15 cellular contexts compared by ENCODE assay signal in genomic region chr3:125157183-125157582, GRCh38. TPM values are rescaled to one million over a fixed set of nuclear protein-coding genes. Genes with fewer than 3 reads are reported as not detected.
A peak's percentile ranks its signal among the peaks of the same experiment; 100 is the strongest.
DNase-seq lines count a peak whose midpoint lies in the region; ATAC-seq and TF ChIP-seq lines count a peak whose summit lies in the region.
"Had no signal": no experiment of that assay in that cellular context is flagged by ENCODE, and none has a peak within 500 bp of the region (broad histone marks: within the 10 kb centered on the region; RNA-seq: fewer than 3 reads in every experiment).

No MANE protein-coding gene starts in this region.

- H3K36me3 Mint-ChIP-seq in dendritic cell treated with granulocyte-macrophage colony-stimulating factor and Interleukin-4, amounts not matched to agents 40 ng/mL and 50 ng/mL, for 4 days (ENCODE audit: low read depth), result no peaks in the 10 kb centered on the region
- H3K36me3 Mint-ChIP-seq in activated CD4-positive, alpha-beta memory T cell treated with anti-CD3 and anti-CD28 coated beads for 36 hours, result no peaks in the 10 kb centered on the region
- H3K36me3 Mint-ChIP-seq: CD4-positive, alpha-beta memory T cell had no signal

- H3K27me3 ChIP-seq in Panc1 (ENCODE audit: control insufficient read depth, insufficient read depth, low read length), result no peaks in the 10 kb centered on the region

- POLR2A ChIA-PET in Panc1 (lab: Charles Lee), result interaction anchor here (0.6 to 0.7 kb wide), 2 partner anchors 40 to 111 kb away, joined by 3 to 10 read pairs; no protein-coding TSS in a partner anchor
- POLR2A ChIA-PET in activated CD4-positive, alpha-beta memory T cell treated with anti-CD3 and anti-CD28 coated beads for 36 hours (lab: Charles Lee), result no interaction called here

- peaks cover 46% of the 10 kb centered on the region for H3K4me1 Mint-ChIP-seq in dendritic cell treated with granulocyte-macrophage colony-stimulating factor and Interleukin-4, amounts not matched to agents 40 ng/mL and 50 ng/mL, for 4 days (ENCODE audit: low read depth)
- H3K4me1 Mint-ChIP-seq in activated CD4-positive, alpha-beta memory T cell treated with anti-CD3 and anti-CD28 coated beads for 36 hours (ENCODE audit: low read depth), result peaks cover 14% of the 10 kb centered on the region

- CTCF ChIA-PET in Panc1 (lab: Charles Lee), result interaction anchor here (0.7 kb wide), 1 partner anchor 8 kb away, joined by 10 read pairs; no protein-coding TSS in a partner anchor
- CTCF ChIA-PET in activated CD4-positive, alpha-beta memory T cell treated with anti-CD3 and anti-CD28 coated beads for 36 hours (lab: Charles Lee), result interaction anchor here (1.1 kb wide), 1 partner anchor 163 kb away, joined by 3 read pairs; no protein-coding TSS in a partner anchor

- H3K36me3 ChIP-seq in Panc1 (ENCODE audit: control insufficient read depth, insufficient read depth, low read length), result no peaks in the 10 kb centered on the region
- H3K36me3 ChIP-seq: HAP-1 had no signal

- TF ChIP-seq CTCF in Panc1 (IDR thresholded peaks at IDR 0.05), result no peak
- no peak for TF ChIP-seq CTCF in fibroblast of villous mesenchyme (IDR thresholded peaks at IDR 0.05; ENCODE audit: insufficient read depth, low read depth, low read length)

- peak overlapping the region; percentile 57 for H3K27ac Mint-ChIP-seq in dendritic cell treated with granulocyte-macrophage colony-stimulating factor and Interleukin-4, amounts not matched to agents 40 ng/mL and 50 ng/mL, for 4 days
- H3K27ac Mint-ChIP-seq in activated CD4-positive, alpha-beta memory T cell treated with anti-CD3 and anti-CD28 coated beads for 36 hours, result no peak overlapping the region

- DNase-seq in Panc1 (ENCODE audit: low read depth, low spot score), result no peak
- peak; percentile 40 for DNase-seq in fibroblast of villous mesenchyme (ENCODE audit: low read depth)
- no peak for DNase-seq in activated CD4-positive, alpha-beta memory T cell treated with anti-CD3 and anti-CD28 coated beads for 36 hours
- DNase-seq in retina, result no peak
- DNase-seq in C1 segment of cervical spinal cord (lab: John Stamatoyannopoulos, UW), result no peak
- DNase-seq: AML-193; CD4-positive, alpha-beta memory T cell; DMS153; DND-41; EL had no signal

- H3K4me3 Mint-ChIP-seq in dendritic cell treated with granulocyte-macrophage colony-stimulating factor and Interleukin-4, amounts not matched to agents 40 ng/mL and 50 ng/mL, for 4 days, result no peak overlapping the region
- no peak overlapping the region for H3K4me3 Mint-ChIP-seq in activated CD4-positive, alpha-beta memory T cell treated with anti-CD3 and anti-CD28 coated beads for 36 hours
- H3K4me3 Mint-ChIP-seq: CD14-positive monocyte had no signal

- H3K9me3 Mint-ChIP-seq in dendritic cell treated with granulocyte-macrophage colony-stimulating factor and Interleukin-4, amounts not matched to agents 40 ng/mL and 50 ng/mL, for 4 days, result no peaks in the 10 kb centered on the region
- no peaks in the 10 kb centered on the region for H3K9me3 Mint-ChIP-seq in activated CD4-positive, alpha-beta memory T cell treated with anti-CD3 and anti-CD28 coated beads for 36 hours
- H3K9me3 Mint-ChIP-seq: CD4-positive, alpha-beta memory T cell had no signal

- in situ Hi-C loops in Panc1 (cut with HindIII; ENCODE audit: low pct_unique_long_range_greater_than_20kb, low sequenced_read_pairs), result no loop called here

- H3K4me3 ChIP-seq in Panc1 (ENCODE audit: low read depth in 2 of 2, low read length in 2 of 2) (no peak overlapping the region), fibroblast of villous mesenchyme (ENCODE audit: low read depth, low read length) (no peak overlapping the region)
- H3K4me3 ChIP-seq: GM12878, HAP-1 had no signal

- no TSS peak for BruUV-seq in Panc1 (replicated peaks; lab: Mats Ljungman, UMichigan)

- H3K9me3 ChIP-seq in Panc1 (ENCODE audit: control insufficient read depth, insufficient read depth, low read depth, low read length), result no peaks in the 10 kb centered on the region
- H3K9me3 ChIP-seq: HAP-1 had no signal

- H3K27me3 Mint-ChIP-seq in dendritic cell treated with granulocyte-macrophage colony-stimulating factor and Interleukin-4, amounts not matched to agents 40 ng/mL and 50 ng/mL, for 4 days, result peaks cover 1% of the 10 kb centered on the region
- peaks cover 30% of the 10 kb centered on the region for H3K27me3 Mint-ChIP-seq in activated CD4-positive, alpha-beta memory T cell treated with anti-CD3 and anti-CD28 coated beads for 36 hours

- intact Hi-C loops in Panc1 (cut with micrococcal nuclease; ENCODE audit: unreplicated experiment), result loop anchor here (10.0 kb wide), 1 partner anchor 278 kb away; no protein-coding TSS in a partner anchor
- intact Hi-C loops in dendritic cell treated with granulocyte-macrophage colony-stimulating factor and Interleukin-4, amounts not matched to agents 40 ng/mL and 50 ng/mL, for 4 days (cut with micrococcal nuclease), result no loop called here
- intact Hi-C loops in activated CD4-positive, alpha-beta memory T cell treated with anti-CD3 and anti-CD28 coated beads for 36 hours (cut with micrococcal nuclease), result loop anchor here (5.0 kb wide), 1 partner anchor 55 kb away; the partner anchor contains the start of gene SLC12A8

- H3K27ac ChIP-seq in Panc1 (ENCODE audit: low read length), result peak overlapping the region; percentile 42; the same call in 1 of the 2 replicates

- H3K4me1 ChIP-seq in Panc1 (ENCODE audit: control insufficient read depth, insufficient read depth, low read length), result peaks cover 1% of the 10 kb centered on the region

- ATAC-seq in Panc1, result no peak
- ATAC-seq: GM12878 had no signal

RNA-seq across cellular contexts. Expression of gene SLC12A8, which starts 55.4 kb away (rescaled TPM):
- 7.0 TPM for total RNA-seq in Panc1 (2021; ENCODE audit: unreplicated experiment)
- polyA plus RNA-seq in Panc1 (2012; ENCODE audit: insufficient read length), result 3.1 TPM
- total RNA-seq in fibroblast of villous mesenchyme, result 33.2 and 37.6 TPM in 2 replicates
- under 1 TPM; 0.48 to 1.00 TPM for total RNA-seq in activated CD4-positive, alpha-beta memory T cell treated with anti-CD3 and anti-CD28 coated beads for 36 hours
- total RNA-seq: CD4-positive, alpha-beta memory T cell; G401 had no signal
- polyA plus RNA-seq: CD4-positive, alpha-beta memory T cell had no signal
